1 cellular context compared by ENCODE assay signal in genomic region chr20:50449789-50450492, GRCh38.
TF ChIP-seq lines count a peak whose summit lies in the region.

No MANE protein-coding gene starts in this region.

TF ChIP-seq in HepG2, 621 proteins besides CTCF, POLR2A, EP300 and RAD21 (continued from another document):
- TF ChIP-seq BRCA1 (CRISPR knock-in tag; IDR thresholded peaks at IDR 0.05): no peak
- no peak for TF ChIP-seq IRX3 (CRISPR knock-in tag; IDR thresholded peaks at IDR 0.05; ENCODE audit: borderline replicate concordance, low read depth)
- TF ChIP-seq RFX5 (IDR thresholded peaks at IDR 0.05; ENCODE audit: low read depth, low read length): peak; percentile 6; the same call in 1 of the 2 replicates
- TF ChIP-seq ZNF143 (CRISPR knock-in tag; IDR thresholded peaks at IDR 0.05): no peak
- no peak for TF ChIP-seq SP2 (CRISPR knock-in tag; IDR thresholded peaks at IDR 0.05)
- TF ChIP-seq ZNF841 (CRISPR knock-in tag; IDR thresholded peaks at IDR 0.05; ENCODE audit: borderline replicate concordance): no peak
- no peak for TF ChIP-seq PHF8 (CRISPR knock-in tag; IDR thresholded peaks at IDR 0.05)
- no peak for TF ChIP-seq TEAD2 (CRISPR knock-in tag; IDR thresholded peaks at IDR 0.05)
- no peak for TF ChIP-seq KLF11 (CRISPR knock-in tag; IDR thresholded peaks at IDR 0.05)
- no peak for TF ChIP-seq FLYWCH1 (CRISPR knock-in tag; IDR thresholded peaks at IDR 0.05)
- TF ChIP-seq TMF1 (CRISPR knock-in tag; IDR thresholded peaks at IDR 0.05; ENCODE audit: low read depth): no peak
